ENCODE assay signal across 8 cellular contexts in the genomic region with DNA sequence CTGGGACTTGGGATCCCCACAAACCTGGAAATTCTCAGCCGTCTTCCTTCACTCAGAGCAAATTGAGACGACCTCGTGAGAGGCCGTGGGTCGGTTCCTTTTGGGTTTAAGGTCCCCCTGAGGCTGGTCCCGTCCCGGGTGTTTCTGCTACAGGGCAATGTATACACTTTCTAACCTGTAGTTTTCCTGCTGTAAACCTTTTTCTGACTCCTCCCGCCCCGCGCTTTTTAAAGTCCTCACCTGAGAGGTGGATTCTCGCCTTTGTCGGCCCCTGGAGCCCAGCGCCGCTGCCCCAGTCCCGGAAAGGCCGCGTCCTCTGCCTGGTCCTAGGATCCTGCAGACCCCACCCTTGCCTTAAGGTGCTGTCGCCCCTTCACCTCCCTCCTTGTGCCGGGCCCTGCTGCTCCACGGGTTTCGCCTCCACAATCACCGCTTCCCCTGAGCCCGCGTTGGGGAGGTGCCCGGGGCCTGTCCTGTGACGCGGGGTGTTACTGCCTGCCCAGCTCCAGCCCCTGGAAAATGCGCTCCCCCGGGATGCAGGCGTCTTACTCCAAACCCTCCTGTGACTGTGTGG. TPM values are rescaled to one million over a fixed set of nuclear protein-coding genes. Genes with fewer than 3 reads are reported as not detected.
DNase-seq lines count a peak whose midpoint lies in the region; ATAC-seq, FAIRE-seq and TF ChIP-seq lines count a peak whose summit lies in the region.

No MANE protein-coding gene starts in this region.

- H3K36me3 ChIP-seq in SK-N-MC (ENCODE audit: insufficient read depth, low read length) (peaks cover 34% of the 10 kb centered on the region), mesenchymal stem cell (ENCODE audit: control insufficient read depth in 1 of 2, insufficient read depth in 2 of 2, low read depth in 1 of 2, low read length in 2 of 2) (peaks cover 15 to 37% of the 10 kb centered on the region in 2 experiments), thoracic aorta (peaks cover 10% of the 10 kb centered on the region)

- WGBS in mesenchymal stem cell = under 1% methylated on average over 30 of the region's 30 CpGs

- no peak overlapping the region for H4K8ac ChIP-seq in mesenchymal stem cell (ENCODE audit: low read length)

- peak overlapping the region; percentile 14 to 31 for H3K18ac ChIP-seq in mesenchymal stem cell (ENCODE audit: low read depth in 1 of 2, low read length in 2 of 2)

- no peak overlapping the region for H2BK15ac ChIP-seq in mesenchymal stem cell (ENCODE audit: low read depth, poor library complexity, severe bottlenecking)

- peak; percentile 23 for ATAC-seq in HG03064 (IDR thresholded peaks at IDR 0.05; ENCODE audit: low read depth, unreplicated experiment)
- no peak for ATAC-seq in thoracic aorta (ENCODE audit: insufficient number of reproducible peaks, low FRiP score, low read depth)

- H3K27ac ChIP-seq in SK-N-MC = peak overlapping the region; percentile 49; the same call in 1 of the 2 replicates
- H3K27ac ChIP-seq in dorsolateral prefrontal cortex = peak overlapping the region in 25 of 59 donors; percentile 11 to 84 (median 51)
- H3K27ac ChIP-seq in mesenchymal stem cell (ENCODE audit: low read length, poor library complexity, severe bottlenecking) = peak overlapping the region; percentile 72
- H3K27ac ChIP-seq in thoracic aorta = peak overlapping the region; percentile 12 to 53

- H2BK5ac ChIP-seq in mesenchymal stem cell (ENCODE audit: low read depth, low read length, poor library complexity, severe bottlenecking) = no peak overlapping the region

- H3K14ac ChIP-seq in mesenchymal stem cell (ENCODE audit: low read length in 2 of 2) = peak overlapping the region in 1 of 2 experiments; percentile 65

- H3K9me3 ChIP-seq in SK-N-MC (ENCODE audit: low read depth, low read length) = no peaks in the 10 kb centered on the region
- peaks cover 5% of the 10 kb centered on the region for H3K9me3 ChIP-seq in mesenchymal stem cell (ENCODE audit: control insufficient read depth, low read length)
- H3K9me3 ChIP-seq in thoracic aorta = no peaks in the 10 kb centered on the region

- peak overlapping the region in 1 of 2 experiments; percentile 6 for H3K4ac ChIP-seq in mesenchymal stem cell (ENCODE audit: low read depth in 1 of 2, low read length in 2 of 2)

- peak overlapping the region; percentile 81 for H3K4me2 ChIP-seq in mesenchymal stem cell (ENCODE audit: low read length, poor library complexity, severe bottlenecking)

- H2BK120ac ChIP-seq in mesenchymal stem cell (ENCODE audit: low read depth, low read length) = no peak overlapping the region

- no peak overlapping the region for H4K91ac ChIP-seq in mesenchymal stem cell (ENCODE audit: low read length)

- intact Hi-C loops in dorsolateral prefrontal cortex (cut with DNase I) = loop anchor here (2.0 to 5.0 kb wide), 3 partner anchors 35 to 85 kb away; a partner anchor contains a TSS

- no peak overlapping the region for H3K23ac ChIP-seq in mesenchymal stem cell (ENCODE audit: low read length in 2 of 2)

- DNase-seq in activated T-cell treated with anti-CD3 and anti-CD28 coated beads for 48 hours (ENCODE audit: low read depth) (peak; percentile 10), SK-N-MC (ENCODE audit: low read depth, low spot score) (no peak), dorsolateral prefrontal cortex (peak in 3 of 10 donors; percentile 10 to 46 (median 17)), mesenchymal stem cell (peak; percentile 62), thoracic aorta (ENCODE audit: low spot score) (no peak), GM12892 (ENCODE audit: insufficient read length) (no peak)
- no peak for DNase-seq in activated T-cell treated with anti-CD3 and anti-CD28 coated beads, Interleukin-2, amount 50 U/mL, for 1 hour

- no peak overlapping the region for H2AK5ac ChIP-seq in mesenchymal stem cell (ENCODE audit: low read length, severe bottlenecking)

- no peak for TF ChIP-seq CTCF in dorsolateral prefrontal cortex (IDR thresholded peaks at IDR 0.05 in 54 of 56, conservative IDR thresholded peaks at IDR 0.05 in 2 of 56; ENCODE audit: low read depth in 1 of 56, partially characterized antibody in 56 of 56)
- TF ChIP-seq CTCF in thoracic aorta (IDR thresholded peaks at IDR 0.05) = no peak

- no peak overlapping the region for H2BK12ac ChIP-seq in mesenchymal stem cell (ENCODE audit: low read length in 2 of 2)

- no peak for TF ChIP-seq POLR2A in GM12892 (IDR thresholded peaks at IDR 0.05; ENCODE audit: low read depth, low read length)

- peaks cover 3% of the 10 kb centered on the region for H3K4me1 ChIP-seq in mesenchymal stem cell (ENCODE audit: control insufficient read depth, insufficient read depth, low read depth, low read length)
- H3K4me1 ChIP-seq in thoracic aorta (ENCODE audit: control insufficient read depth in 1 of 2, low read depth in 2 of 2) = peaks cover 0 to 2% of the 10 kb centered on the region in 2 donors

- H3K4me3 ChIP-seq in SK-N-MC = peak overlapping the region; percentile 88
- H3K4me3 ChIP-seq in dorsolateral prefrontal cortex = peak overlapping the region; percentile 47 to 89 (median 73)
- peak overlapping the region; percentile 76 to 97 for H3K4me3 ChIP-seq in mesenchymal stem cell (ENCODE audit: insufficient read depth in 1 of 2, low read depth in 1 of 2, low read length in 2 of 2)
- peak overlapping the region; percentile 82 for H3K4me3 ChIP-seq in thoracic aorta

- H3K9ac ChIP-seq in SK-N-MC (ENCODE audit: insufficient read length) (peak overlapping the region; percentile 93), mesenchymal stem cell (ENCODE audit: low read length) (peak overlapping the region; percentile 99)

- peaks cover 18% of the 10 kb centered on the region for H3K79me1 ChIP-seq in mesenchymal stem cell (replicated peaks; ENCODE audit: low read length, poor library complexity, severe bottlenecking)

- H2AFZ ChIP-seq in mesenchymal stem cell (ENCODE audit: low read depth, low read length) = peak overlapping the region; percentile 33

- H3K27me3 ChIP-seq in dorsolateral prefrontal cortex = no peaks in the 10 kb centered on the region
- no peaks in the 10 kb centered on the region for H3K27me3 ChIP-seq in mesenchymal stem cell (ENCODE audit: control insufficient read depth in 1 of 2, insufficient read depth in 1 of 2, low read length in 2 of 2)
- H3K27me3 ChIP-seq in thoracic aorta (replicated peaks; ENCODE audit: insufficient read depth) = no peaks in the 10 kb centered on the region

- no peak for FAIRE-seq in GM12892 (lab: Jason Lieb, UNC)

RNA-seq across cellular contexts. Expression of a gene that starts 0.4 kb away (rescaled TPM):
- total RNA-seq in dorsolateral prefrontal cortex (10 to 100 TPM in 28 of 120 experiments, 1 to 10 TPM in 92; 4.5 to 17.6 (median 8.0) TPM), thoracic aorta (10 to 100 TPM; 14.0 to 16.8 TPM)
- polyA plus RNA-seq in mesenchymal stem cell (2013, experiment 1 of 2) = 6.8 TPM
- polyA plus RNA-seq in mesenchymal stem cell (2013, experiment 2 of 2) = 7.3 TPM
- polyA plus RNA-seq in GM12892 (2012; ENCODE audit: missing spikeins) = 8.8 TPM

RNA-seq across cellular contexts. Expression of a gene that starts 35.4 kb away (rescaled TPM):
- total RNA-seq in dorsolateral prefrontal cortex (1 to 10 TPM in 100 of 120 experiments, under 1 TPM in 20; 0.55 to 6.6 (median 1.5) TPM), thoracic aorta (1 to 10 TPM in 1 of 2 donors, under 1 TPM in 1; 0.81 to 3.0 TPM)
- polyA plus RNA-seq in mesenchymal stem cell (2013, experiment 1 of 2) = 1.6 TPM
- 1.6 TPM for polyA plus RNA-seq in mesenchymal stem cell (2013, experiment 2 of 2)
- polyA plus RNA-seq in GM12892 (2012; ENCODE audit: missing spikeins) = 1.5 TPM

RNA-seq across cellular contexts. Expression of a gene that starts 37.2 kb away (rescaled TPM):
- total RNA-seq in dorsolateral prefrontal cortex (10 to 100 TPM in 41 of 120 experiments, 1 to 10 TPM in 79; 4.7 to 15.6 (median 9.3) TPM), thoracic aorta (10 to 100 TPM; 10.3 to 18.5 TPM)
- polyA plus RNA-seq in mesenchymal stem cell (2013, experiment 1 of 2) = 2.9 TPM
- 3.2 TPM for polyA plus RNA-seq in mesenchymal stem cell (2013, experiment 2 of 2)
- 7.0 TPM for polyA plus RNA-seq in GM12892 (2012; ENCODE audit: missing spikeins)

Comparison
In these comparisons a context has a peak if more than half of its experiments do, and no peak if none do; other contexts are left out.
1. DNase-seq: peak in activated T-cell treated with anti-CD3 and anti-CD28 coated beads for 48 hours (single experiment) and mesenchymal stem cell (single experiment); none in activated T-cell treated with anti-CD3 and anti-CD28 coated beads, Interleukin-2, amount 50 U/mL, for 1 hour (single experiment), SK-N-MC (single experiment), thoracic aorta (single experiment) and GM12892 (single experiment).
2. Peak in every context shown above with its lines, with median percentiles within 50 percentile points of each other: H3K4me3 ChIP-seq.